In genomic region chrY:7821295-7822035, GRCh38 we compare ENCODE assay signal across 30 cellular contexts.
A peak's percentile ranks its signal among the peaks of the same experiment; 100 is the strongest.
DNase-seq lines count a peak whose midpoint lies in the region; ATAC-seq and FAIRE-seq lines count a peak whose summit lies in the region.
"Had no signal": no experiment of that assay in that cellular context is flagged by ENCODE, and none has a peak within 500 bp of the region (broad histone marks: within the 10 kb centered on the region; RNA-seq: fewer than 3 reads in every experiment).

No MANE protein-coding gene starts in this region.

- peak; percentile 2 for DNase-seq in activated naive CD8-positive, alpha-beta T cell treated with anti-CD3 and anti-CD28 coated beads for 36 hours
- DNase-seq in activated naive CD8-positive, alpha-beta T cell treated with anti-CD3 and anti-CD28 coated beads, Interleukin-2, amount 50 U/mL, for 24 hours = no peak
- DNase-seq in epithelial cell of prostate (ENCODE audit: low read depth, low spot score) (no peak), skeletal muscle cell (ENCODE audit: low read depth) (peak; percentile 57), HTR-8/SVneo (ENCODE audit: insufficient read length, low spot score) (no peak), NCI-H1436 (lab: John Stamatoyannopoulos, UW) (no peak), COR-L47 (lab: John Stamatoyannopoulos, UW) (no peak)
- DNase-seq: activated CD4-positive, alpha-beta T cell treated with anti-CD3 and anti-CD28 coated beads, Interleukin-2, amount 10 ng/mL, durations not matched to agents 24 days and 14 days; activated naive CD4-positive, alpha-beta T cell treated with anti-CD3 and anti-CD28 coated beads, Interleukin-2, amount 10 ng/mL, durations not matched to agents 7 days and 5 days; aorta; Caco-2; esophagus squamous epithelium; kidney; NCI-H1048; NCI-H187 treated with DMSO at 0.1 percent for 48 hours; NCI-H524 treated with DMSO at 0.1 percent for 48 hours; NK-92 treated with Interleukin-12 subunit alpha and Interleukin-12 subunit beta, amount 100 ng/mL, for 24 hours; ovary; retina; SHP77; stimulated activated CD4-positive, alpha-beta T cell treated with anti-CD3 and anti-CD28 coated beads, Interleukin-2, amount 100 ng/mL, for 48 hours; upper lobe of left lung; WERI-Rb-1 had no signal

- no peaks in the 10 kb centered on the region for H3K27me3 Mint-ChIP-seq in activated naive CD8-positive, alpha-beta T cell treated with anti-CD3 and anti-CD28 coated beads for 36 hours
- H3K27me3 Mint-ChIP-seq in activated naive CD8-positive, alpha-beta T cell treated with anti-CD3 and anti-CD28 coated beads, Interleukin-2, amount 50 U/mL, for 24 hours = no peaks in the 10 kb centered on the region
- H3K27me3 Mint-ChIP-seq: activated CD4-positive, alpha-beta T cell treated with anti-CD3 and anti-CD28 coated beads, Interleukin-2, amount 10 ng/mL, durations not matched to agents 24 days and 14 days; activated naive CD4-positive, alpha-beta T cell treated with anti-CD3 and anti-CD28 coated beads, Interleukin-2, amount 10 ng/mL, durations not matched to agents 7 days and 5 days; IgD-negative memory B cell had no signal

- no peaks in the 10 kb centered on the region for H3K36me3 Mint-ChIP-seq in activated naive CD8-positive, alpha-beta T cell treated with anti-CD3 and anti-CD28 coated beads for 36 hours
- H3K36me3 Mint-ChIP-seq in activated naive CD8-positive, alpha-beta T cell treated with anti-CD3 and anti-CD28 coated beads, Interleukin-2, amount 50 U/mL, for 24 hours (ENCODE audit: low read depth) = no peaks in the 10 kb centered on the region
- H3K36me3 Mint-ChIP-seq: activated naive CD4-positive, alpha-beta T cell treated with anti-CD3 and anti-CD28 coated beads, Interleukin-2, amount 10 ng/mL, durations not matched to agents 7 days and 5 days; IgD-negative memory B cell had no signal

- H3K4me3 Mint-ChIP-seq in activated naive CD8-positive, alpha-beta T cell treated with anti-CD3 and anti-CD28 coated beads for 36 hours = no peak overlapping the region
- H3K4me3 Mint-ChIP-seq in activated naive CD8-positive, alpha-beta T cell treated with anti-CD3 and anti-CD28 coated beads, Interleukin-2, amount 50 U/mL, for 24 hours = no peak overlapping the region
- H3K4me3 Mint-ChIP-seq: activated CD4-positive, alpha-beta T cell treated with anti-CD3 and anti-CD28 coated beads, Interleukin-2, amount 10 ng/mL, durations not matched to agents 24 days and 14 days; activated naive CD4-positive, alpha-beta T cell treated with anti-CD3 and anti-CD28 coated beads, Interleukin-2, amount 10 ng/mL, durations not matched to agents 7 days and 5 days; IgD-negative memory B cell; nephron; T-helper 2 cell treated with Interferon-gamma antibody and Interleukin-4, amounts not matched to agents 5 μg/mL and 100 μg/mL, for 36 hours had no signal

- FAIRE-seq in HTR-8/SVneo (lab: Jason Lieb, UNC) = no peak
- FAIRE-seq: A549, GM12891, kidney had no signal

- H3K27ac Mint-ChIP-seq in activated naive CD8-positive, alpha-beta T cell treated with anti-CD3 and anti-CD28 coated beads for 36 hours = no peak overlapping the region
- H3K27ac Mint-ChIP-seq in activated naive CD8-positive, alpha-beta T cell treated with anti-CD3 and anti-CD28 coated beads, Interleukin-2, amount 50 U/mL, for 24 hours = no peak overlapping the region
- H3K27ac Mint-ChIP-seq: activated CD4-positive, alpha-beta T cell treated with anti-CD3 and anti-CD28 coated beads, Interleukin-2, amount 10 ng/mL, durations not matched to agents 24 days and 14 days; activated naive CD4-positive, alpha-beta T cell treated with anti-CD3 and anti-CD28 coated beads, Interleukin-2, amount 10 ng/mL, durations not matched to agents 7 days and 5 days; IgD-negative memory B cell; nephron; T-helper 2 cell treated with Interferon-gamma antibody and Interleukin-4, amounts not matched to agents 5 μg/mL and 100 μg/mL, for 36 hours had no signal

- H3K4me3 ChIP-seq in skeletal muscle cell (ENCODE audit: low read depth, low read length) = no peak overlapping the region
- H3K4me3 ChIP-seq: A549; BLaER1 treated with 17β-estradiol and CSF1 and Interleukin-3, amounts not matched to agents 10 nM and 100 nM; esophagus squamous epithelium; ovary; upper lobe of left lung had no signal

- no peaks in the 10 kb centered on the region for H3K9me3 Mint-ChIP-seq in activated naive CD8-positive, alpha-beta T cell treated with anti-CD3 and anti-CD28 coated beads for 36 hours
- no peaks in the 10 kb centered on the region for H3K9me3 Mint-ChIP-seq in activated naive CD8-positive, alpha-beta T cell treated with anti-CD3 and anti-CD28 coated beads, Interleukin-2, amount 50 U/mL, for 24 hours
- H3K9me3 Mint-ChIP-seq: activated CD4-positive, alpha-beta T cell treated with anti-CD3 and anti-CD28 coated beads, Interleukin-2, amount 10 ng/mL, durations not matched to agents 24 days and 14 days; activated naive CD4-positive, alpha-beta T cell treated with anti-CD3 and anti-CD28 coated beads, Interleukin-2, amount 10 ng/mL, durations not matched to agents 7 days and 5 days; IgD-negative memory B cell; nephron; T-helper 2 cell treated with Interferon-gamma antibody and Interleukin-4, amounts not matched to agents 5 μg/mL and 100 μg/mL, for 36 hours had no signal

- no peaks in the 10 kb centered on the region for H3K4me1 Mint-ChIP-seq in activated naive CD8-positive, alpha-beta T cell treated with anti-CD3 and anti-CD28 coated beads for 36 hours
- no peaks in the 10 kb centered on the region for H3K4me1 Mint-ChIP-seq in activated naive CD8-positive, alpha-beta T cell treated with anti-CD3 and anti-CD28 coated beads, Interleukin-2, amount 50 U/mL, for 24 hours
- H3K4me1 Mint-ChIP-seq: activated CD4-positive, alpha-beta T cell treated with anti-CD3 and anti-CD28 coated beads, Interleukin-2, amount 10 ng/mL, durations not matched to agents 24 days and 14 days; activated naive CD4-positive, alpha-beta T cell treated with anti-CD3 and anti-CD28 coated beads, Interleukin-2, amount 10 ng/mL, durations not matched to agents 7 days and 5 days; IgD-negative memory B cell; nephron had no signal

- ATAC-seq in activated naive CD8-positive, alpha-beta T cell treated with anti-CD3 and anti-CD28 coated beads, Interleukin-2, amount 50 U/mL, for 24 hours = no peak
- peak; percentile 74 for ATAC-seq in HG02973 (IDR thresholded peaks at IDR 0.05; ENCODE audit: unreplicated experiment)
- ATAC-seq: A549 had no signal

- H3K27ac ChIP-seq in epithelial cell of prostate = peak overlapping the region; percentile 29
- H3K27ac ChIP-seq: A549; BLaER1 treated with 17β-estradiol and CSF1 and Interleukin-3, amounts not matched to agents 10 nM and 100 nM; esophagus squamous epithelium; ovary; upper lobe of left lung; WERI-Rb-1 had no signal

Comparison
In these comparisons a context has a peak if more than half of its experiments do, and no peak if none do; other contexts are left out.
1. DNase-seq: peak in activated naive CD8-positive, alpha-beta T cell treated with anti-CD3 and anti-CD28 coated beads for 36 hours (single experiment) and skeletal muscle cell (single experiment); none in activated naive CD8-positive, alpha-beta T cell treated with anti-CD3 and anti-CD28 coated beads, Interleukin-2, amount 50 U/mL, for 24 hours (single experiment), epithelial cell of prostate (single experiment), HTR-8/SVneo (single experiment), NCI-H1436 (single experiment) and COR-L47 (single experiment).